8 cellular contexts compared by ENCODE assay signal in genomic region chr2:41791523-41791922, GRCh38.
DNase-seq lines count a peak whose midpoint lies in the region; ATAC-seq, FAIRE-seq and TF ChIP-seq lines count a peak whose summit lies in the region.

No MANE protein-coding gene starts in this region.

- no peak for ATAC-seq in activated CD8-positive, alpha-beta T cell treated with anti-CD3 and anti-CD28 coated beads, Interleukin-2, amount 10 ng/mL, durations not matched to agents 7 days and 5 days
- ATAC-seq in HepG2 (0 out of 3 replicates have a peak, but pooled peaks have one; percentile 46), GM19397 (IDR thresholded peaks at IDR 0.05; ENCODE audit: unreplicated experiment) (no peak)
- no peak for ATAC-seq in CD4-positive, alpha-beta T cell (ENCODE audit: poor library complexity)

- H3K36me3 ChIP-seq in HepG2 (replicated peaks in 1 of 2; ENCODE audit: control insufficient read depth in 1 of 2, insufficient read depth in 2 of 2, low read length in 2 of 2): no peaks in the 10 kb centered on the region

- no peak overlapping the region for H3K9ac ChIP-seq in HepG2 (ENCODE audit: insufficient read depth, low read depth, low read length)

- H3K4me3 ChIP-seq in GM12865 (ENCODE audit: low read depth, low read length) (no peak overlapping the region), HepG2 (replicated peaks in 1 of 3; ENCODE audit: insufficient read depth in 1 of 3, low read depth in 2 of 3, low read length in 3 of 3) (no peak overlapping the region)

- H3K4me2 ChIP-seq in HepG2 (ENCODE audit: low read depth, low read length): no peak overlapping the region

- TF ChIP-seq CTCF in GM12865 (IDR thresholded peaks at IDR 0.05; ENCODE audit: insufficient read depth, low read depth, low read length, missing control alignments) (no peak), HepG2 (CRISPR knock-in tag; IDR thresholded peaks at IDR 0.05) (no peak)
- no peak for TF ChIP-seq CTCF in CD4-positive, alpha-beta T cell (IDR thresholded peaks at IDR 0.05)

- no peak overlapping the region for H3K27ac ChIP-seq in HepG2 (ENCODE audit: extremely low read length, insufficient read depth, low read length)
- H3K27ac ChIP-seq in CD4-positive, alpha-beta T cell (ENCODE audit: low read depth, low read length): no peak overlapping the region

- TF ChIP-seq EP300 in HepG2 (IDR thresholded peaks at IDR 0.05; ENCODE audit: low read depth in 2 of 2, low read length in 2 of 2) (no peak), HepG2 (CRISPR knock-in tag; IDR thresholded peaks at IDR 0.05; ENCODE audit: borderline replicate concordance) (no peak)

- TF ChIP-seq RAD21 in HepG2 (CRISPR knock-in tag; IDR thresholded peaks at IDR 0.05): no peak

- no peaks in the 10 kb centered on the region for H3K4me1 ChIP-seq in HepG2 (ENCODE audit: insufficient read depth, low read length)

- intact Hi-C loops in HepG2 (cut with micrococcal nuclease; ENCODE audit: unreplicated experiment): no loop called here
- intact Hi-C loops in CD4-positive, alpha-beta T cell (cut with DNase I, micrococcal nuclease): no loop called here

- no peaks in the 10 kb centered on the region for H3K9me3 Mint-ChIP-seq in activated CD8-positive, alpha-beta T cell treated with anti-CD3 and anti-CD28 coated beads, Interleukin-2, amount 10 ng/mL, durations not matched to agents 7 days and 5 days (ENCODE audit: insufficient read depth)
- no peaks in the 10 kb centered on the region for H3K9me3 Mint-ChIP-seq in CD4-positive, alpha-beta T cell

- no TSS peak for BruUV-seq in HepG2 (replicated peaks; lab: Mats Ljungman, UMichigan)

- H3K79me2 ChIP-seq in HepG2 (ENCODE audit: insufficient read depth, low read length): no peaks in the 10 kb centered on the region

- FAIRE-seq in HepG2 (lab: Jason Lieb, UNC): peak; percentile 74
- FAIRE-seq in GM12892 (lab: Jason Lieb, UNC): no peak

- H3K27me3 ChIP-seq in HepG2 (ENCODE audit: control insufficient read depth in 1 of 2, insufficient read depth in 2 of 2, low read length in 2 of 2): no peaks in the 10 kb centered on the region
- H3K27me3 ChIP-seq in CD4-positive, alpha-beta T cell (ENCODE audit: control insufficient read depth, insufficient read depth, low read length): no peaks in the 10 kb centered on the region

- no peaks in the 10 kb centered on the region for H3K4me1 Mint-ChIP-seq in activated CD8-positive, alpha-beta T cell treated with anti-CD3 and anti-CD28 coated beads, Interleukin-2, amount 10 ng/mL, durations not matched to agents 7 days and 5 days (ENCODE audit: low read depth)
- no peaks in the 10 kb centered on the region for H3K4me1 Mint-ChIP-seq in CD4-positive, alpha-beta T cell (ENCODE audit: low read depth)

- H3K27ac Mint-ChIP-seq in activated CD8-positive, alpha-beta T cell treated with anti-CD3 and anti-CD28 coated beads, Interleukin-2, amount 10 ng/mL, durations not matched to agents 7 days and 5 days: no peak overlapping the region
- H3K27ac Mint-ChIP-seq in CD4-positive, alpha-beta T cell: no peak overlapping the region

- H3K4me3 Mint-ChIP-seq in activated CD8-positive, alpha-beta T cell treated with anti-CD3 and anti-CD28 coated beads, Interleukin-2, amount 10 ng/mL, durations not matched to agents 7 days and 5 days: no peak overlapping the region
- no peak overlapping the region for H3K4me3 Mint-ChIP-seq in CD4-positive, alpha-beta T cell

- H3K36me3 Mint-ChIP-seq in activated CD8-positive, alpha-beta T cell treated with anti-CD3 and anti-CD28 coated beads, Interleukin-2, amount 10 ng/mL, durations not matched to agents 7 days and 5 days (ENCODE audit: low read depth): no peaks in the 10 kb centered on the region
- H3K36me3 Mint-ChIP-seq in CD4-positive, alpha-beta T cell (ENCODE audit: low read depth): no peaks in the 10 kb centered on the region

- CTCF ChIA-PET in activated CD8-positive, alpha-beta T cell treated with anti-CD3 and anti-CD28 coated beads, Interleukin-2, amount 10 ng/mL, durations not matched to agents 7 days and 5 days (lab: Charles Lee): no interaction called here
- CTCF ChIA-PET in HepG2 (lab: Yijun Ruan, JAX; ENCODE audit: low intra/inter-chr PET ratio, low total read pairs): no interaction called here
- CTCF ChIA-PET in CD4-positive, alpha-beta T cell (lab: Charles Lee): no interaction called here

- in situ Hi-C loops in HepG2 (cut with HindIII; ENCODE audit: extremely low pct_ligation_motif_present, low pct_unique_long_range_greater_than_20kb): loop anchor here (25.0 kb wide), 1 partner anchor 1879 kb away; no protein-coding TSS in a partner anchor

- 0% methylated on average over 1 of the region's 1 CpG for WGBS in HepG2 (ENCODE audit: low lambda C conversion rate)

- TF ChIP-seq POLR2A in HepG2 (IDR thresholded peaks at IDR 0.05; ENCODE audit: insufficient read depth in 1 of 2, low read depth in 2 of 2, low read length in 2 of 2) (no peak), GM12892 (IDR thresholded peaks at IDR 0.05; ENCODE audit: low read depth, low read length) (no peak)

- H2AFZ ChIP-seq in HepG2 (ENCODE audit: low read length): no peak overlapping the region

- peak; percentile 39 for DNase-seq in GM12865 (ENCODE audit: low read depth)
- peak; percentile 22 for DNase-seq in HK-2 (ENCODE audit: unreplicated experiment)
- peak; percentile 36 for DNase-seq in activated CD8-positive, alpha-beta T cell treated with anti-CD3 and anti-CD28 coated beads, Interleukin-2, amount 10 ng/mL, durations not matched to agents 7 days and 5 days
- DNase-seq in HepG2 (ENCODE audit: low spot score): peak; percentile 20
- DNase-seq in stimulated activated CD4-positive, alpha-beta T cell treated with anti-CD3 and anti-CD28 coated beads, Interleukin-2, amount 100 ng/mL, for 48 hours: no peak
- DNase-seq in GM12892 (ENCODE audit: insufficient read length): no peak
- no peak for DNase-seq in CD4-positive, alpha-beta T cell

- no peaks in the 10 kb centered on the region for H3K9me3 ChIP-seq in HepG2 (ENCODE audit: low read length)
- no peaks in the 10 kb centered on the region for H3K9me3 ChIP-seq in CD4-positive, alpha-beta T cell (ENCODE audit: control insufficient read depth, low read length)

- POLR2A ChIA-PET in activated CD8-positive, alpha-beta T cell treated with anti-CD3 and anti-CD28 coated beads, Interleukin-2, amount 10 ng/mL, durations not matched to agents 7 days and 5 days (lab: Charles Lee): no interaction called here
- POLR2A ChIA-PET in HepG2 (lab: Yijun Ruan, JAX): no interaction called here
- POLR2A ChIA-PET in CD4-positive, alpha-beta T cell (lab: Charles Lee): no interaction called here

- H4K20me1 ChIP-seq in HepG2 (ENCODE audit: insufficient read depth, low read length): no peaks in the 10 kb centered on the region

- no peaks in the 10 kb centered on the region for H3K27me3 Mint-ChIP-seq in activated CD8-positive, alpha-beta T cell treated with anti-CD3 and anti-CD28 coated beads, Interleukin-2, amount 10 ng/mL, durations not matched to agents 7 days and 5 days (ENCODE audit: low read depth)
- peaks cover 17% of the 10 kb centered on the region for H3K27me3 Mint-ChIP-seq in CD4-positive, alpha-beta T cell

TF ChIP-seq in HepG2, 621 proteins besides CTCF, POLR2A, EP300 and RAD21 (continues in another document):
- no peak for TF ChIP-seq SMC3 (IDR thresholded peaks at IDR 0.05; ENCODE audit: low read length)
- TF ChIP-seq NKX3-1 (CRISPR knock-in tag; IDR thresholded peaks at IDR 0.05): peak; percentile 79; the same call in 1 of the 2 replicates
- no peak for TF ChIP-seq SMARCC2 (IDR thresholded peaks at IDR 0.05)
- no peak for TF ChIP-seq E2F5 (CRISPR knock-in tag; conservative IDR thresholded peaks at IDR 0.05)
- TF ChIP-seq ZFP37 (CRISPR knock-in tag; IDR thresholded peaks at IDR 0.05; ENCODE audit: borderline replicate concordance): 0 out of 2 replicates have a peak, but pooled peaks have one; percentile 28
- TF ChIP-seq SALL1 (CRISPR knock-in tag; IDR thresholded peaks at IDR 0.05): peak; percentile 38; the same call in 1 of the 2 replicates
- TF ChIP-seq ISL2 (CRISPR knock-in tag; IDR thresholded peaks at IDR 0.05): no peak
- TF ChIP-seq TSC22D2 (CRISPR knock-in tag; IDR thresholded peaks at IDR 0.05; ENCODE audit: borderline replicate concordance): peak; percentile 52; the same call in 1 of the 2 replicates
- 0 out of 2 replicates have a peak, but pooled peaks have one; percentile 59 for TF ChIP-seq XBP1 (CRISPR knock-in tag; IDR thresholded peaks at IDR 0.05)
- TF ChIP-seq ZNF503 (CRISPR knock-in tag; IDR thresholded peaks at IDR 0.05): no peak
- TF ChIP-seq MTF2 (CRISPR knock-in tag; IDR thresholded peaks at IDR 0.05; ENCODE audit: borderline replicate concordance): no peak

Comparison
In these comparisons a context has a peak if more than half of its experiments do, and no peak if none do; other contexts are left out.
1. DNase-seq: peak in GM12865 (single experiment), HK-2 (single experiment), activated CD8-positive, alpha-beta T cell treated with anti-CD3 and anti-CD28 coated beads, Interleukin-2, amount 10 ng/mL, durations not matched to agents 7 days and 5 days (single experiment) and HepG2 (single experiment); none in stimulated activated CD4-positive, alpha-beta T cell treated with anti-CD3 and anti-CD28 coated beads, Interleukin-2, amount 100 ng/mL, for 48 hours (0 of 2), GM12892 (single experiment) and CD4-positive, alpha-beta T cell (0 of 10).